In the genomic region with DNA sequence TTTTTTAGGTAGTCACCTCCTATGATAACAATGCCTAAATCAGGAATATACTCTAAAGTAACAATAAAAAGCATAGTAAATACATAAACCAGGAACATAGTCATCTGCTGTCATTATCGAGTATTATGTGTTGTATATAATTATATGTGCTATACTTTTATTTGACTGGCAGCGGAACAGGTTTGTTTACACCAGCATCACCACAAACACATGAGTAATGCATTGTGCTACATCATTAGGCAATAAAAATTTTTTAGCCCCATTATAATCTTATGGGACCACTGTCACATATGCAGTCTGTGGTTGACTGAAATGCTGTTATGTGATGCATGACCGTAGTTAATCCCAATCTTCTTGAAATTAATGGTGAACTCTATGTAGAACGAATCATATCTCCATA, we compare ENCODE assay signal across 26 cellular contexts.
"Had no signal": no experiment of that assay in that cellular context is flagged by ENCODE, and none has a peak within 500 bp of the region (broad histone marks: within the 10 kb centered on the region; RNA-seq: fewer than 3 reads in every experiment).

No MANE protein-coding gene starts in this region.

- DNase-seq: activated CD4-positive, alpha-beta T cell treated with anti-CD3 and anti-CD28 coated beads for 48 hours; activated CD4-positive, alpha-beta T cell treated with anti-CD3 and anti-CD28 coated beads, Interleukin-2, amount 50 U/mL, for 48 hours; activated CD8-positive, alpha-beta memory T cell treated with anti-CD3 and anti-CD28 coated beads for 24 hours; activated effector memory CD4-positive, alpha-beta T cell treated with Interleukin-2 at 50 U/mL for 16 hours; activated naive CD4-positive, alpha-beta T cell treated with Interleukin-2 at 50 U/mL for 16 hours; aorta; body of pancreas; colonic mucosa; dorsolateral prefrontal cortex; effector memory CD4-positive, alpha-beta T cell; left ventricle myocardium inferior; mesendoderm; nephron progenitor cell; right lobe of liver; stimulated activated CD4-positive, alpha-beta T cell treated with anti-CD3 and anti-CD28 coated beads, Interleukin-12 subunit alpha, Interleukin-12 subunit beta, amount 100 ng/mL, for 4 hours; stimulated activated CD4-positive, alpha-beta T cell treated with anti-CD3 and anti-CD28 coated beads, Interleukin-4, amount 100 ng/mL, for 1 hour; stimulated activated naive CD8-positive, alpha-beta T cell treated with anti-CD3 and anti-CD28 coated beads, Interleukin-15, Interleukin-2, amounts not matched to agents 100 U/mL and 50 U/mL, for 24 hours; T-helper 9 cell; testis; transverse colon; WERI-Rb-1 had no signal

- H3K4me3 Mint-ChIP-seq: activated naive CD8-positive, alpha-beta T cell; nephron progenitor cell had no signal

- H3K27ac ChIP-seq: body of pancreas, colonic mucosa, dorsolateral prefrontal cortex, left ventricle myocardium inferior, neutrophil, right lobe of liver, skin epidermis, testis, transverse colon, WERI-Rb-1 had no signal

- H3K36me3 ChIP-seq: colonic mucosa, left ventricle myocardium inferior, neutrophil, right lobe of liver, transverse colon, WERI-Rb-1 had no signal

- H3K4me3 ChIP-seq: body of pancreas, colonic mucosa, dorsolateral prefrontal cortex, left ventricle myocardium inferior, lung, right lobe of liver, skin epidermis, testis, transverse colon had no signal

- H3K4me1 ChIP-seq: body of pancreas, colonic mucosa, testis had no signal

- H3K27me3 Mint-ChIP-seq: activated naive CD8-positive, alpha-beta T cell had no signal

- H3K27ac Mint-ChIP-seq: activated naive CD8-positive, alpha-beta T cell; nephron progenitor cell had no signal

- H3K9me3 Mint-ChIP-seq: nephron progenitor cell had no signal

- ATAC-seq: activated CD4-positive, CD25-positive, alpha-beta regulatory T cell treated with anti-CD3 and anti-CD28 coated beads, Interleukin-2, amount 50 U/mL, for 24 hours; body of pancreas; right lobe of liver; stimulated activated naive CD8-positive, alpha-beta T cell treated with anti-CD3 and anti-CD28 coated beads, Interleukin-15, Interleukin-2, amounts not matched to agents 100 U/mL and 50 U/mL, for 24 hours had no signal

- H3K27me3 ChIP-seq: body of pancreas, colonic mucosa, dorsolateral prefrontal cortex, neutrophil, right lobe of liver, testis, transverse colon had no signal

- H3K9me3 ChIP-seq: body of pancreas, colonic mucosa, left ventricle myocardium inferior, neutrophil, right lobe of liver, testis, transverse colon had no signal
